In genomic region chr2:233799716-233800115, GRCh38 we compare ENCODE assay signal across 16 cellular contexts. TPM values are rescaled to one million over a fixed set of nuclear protein-coding genes. Genes with fewer than 3 reads are reported as not detected.
DNase-seq lines count a peak whose midpoint lies in the region; ATAC-seq lines count a peak whose summit lies in the region.
"Had no signal": no experiment of that assay in that cellular context is flagged by ENCODE, and none has a peak within 500 bp of the region (broad histone marks: within the 10 kb centered on the region; RNA-seq: fewer than 3 reads in every experiment).

No MANE protein-coding gene starts in this region.

- no peak overlapping the region for H3K4me3 Mint-ChIP-seq in activated naive CD4-positive, alpha-beta T cell treated with anti-CD3 and anti-CD28 coated beads, Interleukin-2, amount 10 ng/mL, durations not matched to agents 7 days and 5 days
- H3K4me3 Mint-ChIP-seq: CD4-positive, alpha-beta memory T cell had no signal

- no peaks in the 10 kb centered on the region for H3K9me3 Mint-ChIP-seq in activated naive CD4-positive, alpha-beta T cell treated with anti-CD3 and anti-CD28 coated beads, Interleukin-2, amount 10 ng/mL, durations not matched to agents 7 days and 5 days
- H3K9me3 Mint-ChIP-seq: CD4-positive, alpha-beta memory T cell had no signal

- H3K27ac Mint-ChIP-seq in activated naive CD4-positive, alpha-beta T cell treated with anti-CD3 and anti-CD28 coated beads, Interleukin-2, amount 10 ng/mL, durations not matched to agents 7 days and 5 days: no peak overlapping the region
- H3K27ac Mint-ChIP-seq: H9 had no signal

- H3K27me3 Mint-ChIP-seq in activated naive CD4-positive, alpha-beta T cell treated with anti-CD3 and anti-CD28 coated beads, Interleukin-2, amount 10 ng/mL, durations not matched to agents 7 days and 5 days: peaks cover 27% of the 10 kb centered on the region

- CTCF ChIA-PET in activated naive CD4-positive, alpha-beta T cell treated with anti-CD3 and anti-CD28 coated beads, Interleukin-2, amount 10 ng/mL, durations not matched to agents 7 days and 5 days (lab: Charles Lee): no interaction called here

- H3K4me1 Mint-ChIP-seq in activated naive CD4-positive, alpha-beta T cell treated with anti-CD3 and anti-CD28 coated beads, Interleukin-2, amount 10 ng/mL, durations not matched to agents 7 days and 5 days: no peaks in the 10 kb centered on the region
- H3K4me1 Mint-ChIP-seq: CD4-positive, alpha-beta memory T cell had no signal

- H3K36me3 Mint-ChIP-seq in activated naive CD4-positive, alpha-beta T cell treated with anti-CD3 and anti-CD28 coated beads, Interleukin-2, amount 10 ng/mL, durations not matched to agents 7 days and 5 days: no peaks in the 10 kb centered on the region
- H3K36me3 Mint-ChIP-seq: CD4-positive, alpha-beta memory T cell had no signal

- no peak for ATAC-seq in left lobe of liver
- no peak for ATAC-seq in HG03442 (IDR thresholded peaks at IDR 0.05; ENCODE audit: unreplicated experiment)
- ATAC-seq: A549, GM12878 had no signal

- DNase-seq in activated naive CD4-positive, alpha-beta T cell treated with anti-CD3 and anti-CD28 coated beads, Interleukin-2, amount 10 ng/mL, durations not matched to agents 7 days and 5 days: peak; percentile 2
- no peak for DNase-seq in activated naive CD4-positive, alpha-beta T cell treated with Interleukin-2 at 50 U/mL for 16 hours
- DNase-seq in ecto neural progenitor cell (ENCODE audit: low spot score) (peak; percentile 20), left lobe of liver (ENCODE audit: low spot score) (peak; percentile 24), GM19240 (ENCODE audit: insufficient read length, low spot score) (no peak), NCI-H82 treated with DMSO at 0.1 percent for 48 hours (lab: John Stamatoyannopoulos, UW; ENCODE audit: unreplicated experiment) (no peak)
- DNase-seq in stimulated activated CD8-positive, alpha-beta memory T cell treated with anti-CD3 and anti-CD28 coated beads, Interleukin-4, amount 100 ng/mL, for 48 hours: peak; percentile 5
- DNase-seq: BE2C; CD4-positive, alpha-beta memory T cell; DMS79; GOT3; H9 had no signal

RNA-seq across cellular contexts. Expression of gene MROH2A, which starts 21.6 kb away (rescaled TPM):
- total RNA-seq in left lobe of liver: 6.6 TPM
- total RNA-seq: CD4-positive, alpha-beta memory T cell; G401; GM12878; H9 had no signal

RNA-seq across cellular contexts. Expression of gene UGT1A1, which starts 39.6 kb away (rescaled TPM):
- 152 TPM for total RNA-seq in left lobe of liver
- total RNA-seq: CD4-positive, alpha-beta memory T cell; G401; GM12878; H9 had no signal

RNA-seq across cellular contexts. Expression of gene HJURP, which starts 54.6 kb away (rescaled TPM):
- total RNA-seq in left lobe of liver: 0.50 TPM

Comparison
In these comparisons a context has a peak if more than half of its experiments do, and no peak if none do; other contexts are left out.
1. DNase-seq: peak in activated naive CD4-positive, alpha-beta T cell treated with anti-CD3 and anti-CD28 coated beads, Interleukin-2, amount 10 ng/mL, durations not matched to agents 7 days and 5 days (single experiment), ecto neural progenitor cell (single experiment), left lobe of liver (single experiment) and stimulated activated CD8-positive, alpha-beta memory T cell treated with anti-CD3 and anti-CD28 coated beads, Interleukin-4, amount 100 ng/mL, for 48 hours (single experiment); none in activated naive CD4-positive, alpha-beta T cell treated with Interleukin-2 at 50 U/mL for 16 hours (single experiment), GM19240 (single experiment) and NCI-H82 treated with DMSO at 0.1 percent for 48 hours (single experiment).